30 cellular contexts compared by ENCODE assay signal in genomic region chr4:41750158-41750623, GRCh38. TPM values are rescaled to one million over a fixed set of nuclear protein-coding genes. Genes with fewer than 3 reads are reported as not detected.
A peak's percentile ranks its signal among the peaks of the same experiment; 100 is the strongest.
DNase-seq lines count a peak whose midpoint lies in the region; ATAC-seq and TF ChIP-seq lines count a peak whose summit lies in the region.
"Had no signal": no experiment of that assay in that cellular context is flagged by ENCODE, and none has a peak within 500 bp of the region (broad histone marks: within the 10 kb centered on the region; RNA-seq: fewer than 3 reads in every experiment).

No MANE protein-coding gene starts in this region.

- TF ChIP-seq EP300 in esophagus muscularis mucosa (IDR thresholded peaks at IDR 0.05) = no peak

- intact Hi-C loops in esophagus muscularis mucosa (cut with DNase I) (no loop called here), posterior vena cava (cut with DNase I) (no loop called here)

- no peak for ATAC-seq in HG03457 (IDR thresholded peaks at IDR 0.05; ENCODE audit: unreplicated experiment)
- ATAC-seq: activated T-cell treated with anti-CD3 and anti-CD28 coated beads, Interleukin-2, amount 50 U/mL, for 4 hours; HCT116; mucosa of descending colon; natural killer cell treated with Interleukin-12 subunit alpha and Interleukin-12 subunit beta and Interleukin-15 and Interleukin-18, amount 100 ng/mL, for 72 hours; sciatic nerve had no signal

- no peak overlapping the region for H3K4me2 ChIP-seq in osteoblast (ENCODE audit: insufficient read depth, low read length)
- H3K4me2 ChIP-seq: KMS-11, SK-N-SH had no signal

- H3K27me3 ChIP-seq in esophagus muscularis mucosa (peaks cover 0 to 95% (median 53%) of the 10 kb centered on the region in 4 donors), osteoblast (ENCODE audit: insufficient read depth, low read length) (peaks cover 83% of the 10 kb centered on the region)

- peak; percentile 40 to 77 (median 44) for DNase-seq in NCI-H1417 (lab: John Stamatoyannopoulos, UW)
- no peak for DNase-seq in NCI-H1417 treated with DMSO at 0.1 percent for 48 hours (lab: John Stamatoyannopoulos, UW)
- peak; percentile 4 for DNase-seq in NCI-H774 (lab: John Stamatoyannopoulos, UW)
- peak; percentile 77 for DNase-seq in esophagus muscularis mucosa (ENCODE audit: extremely low spot score)
- DNase-seq in osteoblast (ENCODE audit: insufficient read length, low spot score, missing footprints) = peak; percentile 48
- DNase-seq in effector CD8-positive, alpha-beta T cell (lab: John Stamatoyannopoulos, UW) = no peak
- DNase-seq in posterior vena cava (ENCODE audit: low spot score) = no peak
- DNase-seq: activated CD4-positive, alpha-beta T cell treated with anti-CD3 and anti-CD28 coated beads for 48 hours; activated T-cell treated with anti-CD3 and anti-CD28 coated beads, Interleukin-2, amount 50 U/mL, for 4 hours; adrenal gland; brain microvascular endothelial cell; CD4-positive, alpha-beta T cell; dorsolateral prefrontal cortex; kidney glomerular epithelial cell; mucosa of descending colon; NCI-H526; OCI-M1; posterior cingulate gyrus; SK-N-SH; stimulated activated CD4-positive, alpha-beta T cell treated with anti-CD3 and anti-CD28 coated beads, Interleukin-12 subunit alpha, Interleukin-12 subunit beta, amount 100 ng/mL, for 4 hours; stimulated activated CD4-positive, alpha-beta T cell treated with anti-CD3 and anti-CD28 coated beads, Interleukin-4, amount 100 ng/mL, for 1 hour; substantia nigra; T-helper 2 cell had no signal

- WGBS in esophagus muscularis mucosa = 2% methylated on average over 19 of the region's 20 CpGs

- H3K4me1 ChIP-seq in esophagus muscularis mucosa (peaks cover 0 to 39% (median 21%) of the 10 kb centered on the region in 4 donors), osteoblast (ENCODE audit: insufficient read depth, low read length) (no peaks in the 10 kb centered on the region)
- H3K4me1 ChIP-seq: adrenal gland had no signal

- no peak overlapping the region for H3K4me3 ChIP-seq in esophagus muscularis mucosa
- no peak overlapping the region for H3K4me3 ChIP-seq in osteoblast (ENCODE audit: insufficient read depth, low read length)
- H3K4me3 ChIP-seq: adrenal gland, dorsolateral prefrontal cortex, lung, mucosa of descending colon had no signal

- H3K79me2 ChIP-seq in osteoblast (ENCODE audit: insufficient read depth, low read length) = no peaks in the 10 kb centered on the region

- H3K27ac ChIP-seq in esophagus muscularis mucosa (replicated peaks in 1 of 4) (no peak overlapping the region), osteoblast (ENCODE audit: low read depth, low read length) (no peak overlapping the region)
- H3K27ac ChIP-seq: brain microvascular endothelial cell, dorsolateral prefrontal cortex, epithelial cell of prostate, KMS-11 had no signal

- H3K36me3 ChIP-seq in esophagus muscularis mucosa (no peaks in the 10 kb centered on the region), osteoblast (ENCODE audit: insufficient read depth, low read length) (no peaks in the 10 kb centered on the region)
- H3K36me3 ChIP-seq: adrenal gland, brain microvascular endothelial cell had no signal

- H2AFZ ChIP-seq in osteoblast (ENCODE audit: low read length) = no peak overlapping the region

- peaks cover 0 to 4% (median 4%) of the 10 kb centered on the region in 4 donors for H3K9me3 ChIP-seq in esophagus muscularis mucosa
- no peaks in the 10 kb centered on the region for H3K9me3 ChIP-seq in osteoblast (ENCODE audit: low read depth, low read length)
- H3K9me3 ChIP-seq: adrenal gland, mucosa of descending colon, SK-N-SH had no signal

- H4K20me1 ChIP-seq in osteoblast (ENCODE audit: insufficient read depth, low read length) = no peaks in the 10 kb centered on the region

- no peak for TF ChIP-seq CTCF in esophagus muscularis mucosa (IDR thresholded peaks at IDR 0.05)
- no peak for TF ChIP-seq CTCF in osteoblast (IDR thresholded peaks at IDR 0.05; ENCODE audit: extremely low read depth, low read depth, low read length)

- TF ChIP-seq POLR2A in esophagus muscularis mucosa (IDR thresholded peaks at IDR 0.05; ENCODE audit: low read depth) = no peak

RNA-seq across cellular contexts. Expression of gene PHOX2B, which starts 1.7 kb away (rescaled TPM):
- 1 to 10 TPM in 1 of 4 donors, under 1 TPM in 2, not detected in 1; 0.19 to 3.0 (median 0.66) TPM for total RNA-seq in esophagus muscularis mucosa
- total RNA-seq in osteoblast = not detected in 2 replicates
- not detected for total RNA-seq in posterior vena cava
- total RNA-seq: activated T-cell treated with anti-CD3 and anti-CD28 coated beads, Interleukin-2, amount 50 U/mL, for 4 hours; CD4-positive, alpha-beta T cell; lung; natural killer cell treated with Interleukin-12 subunit alpha and Interleukin-12 subunit beta and Interleukin-15 and Interleukin-18, amount 100 ng/mL, for 72 hours; sciatic nerve had no signal

Comparison
In these comparisons a context has a peak if more than half of its experiments do, and no peak if none do; other contexts are left out.
1. DNase-seq: peak in NCI-H1417 (3 of 3), NCI-H774 (single experiment), esophagus muscularis mucosa (single experiment) and osteoblast (single experiment); none in NCI-H1417 treated with DMSO at 0.1 percent for 48 hours (single experiment), effector CD8-positive, alpha-beta T cell (single experiment) and posterior vena cava (single experiment).